1 cellular context compared by ENCODE assay signal in genomic region chr2:181839811-181840210, GRCh38.
TF ChIP-seq lines count a peak whose summit lies in the region.

No MANE protein-coding gene starts in this region.

TF ChIP-seq in IMR-90, 13 proteins besides CTCF, POLR2A, EP300 and RAD21 (continued from another document):
- no peak for TF ChIP-seq USF2 (IDR thresholded peaks at IDR 0.05; ENCODE audit: low read depth, low read length)
TF ChIP-seq in IMR-90: peak in this region for 0.
